1 cellular context compared by ENCODE assay signal in the genomic region with DNA sequence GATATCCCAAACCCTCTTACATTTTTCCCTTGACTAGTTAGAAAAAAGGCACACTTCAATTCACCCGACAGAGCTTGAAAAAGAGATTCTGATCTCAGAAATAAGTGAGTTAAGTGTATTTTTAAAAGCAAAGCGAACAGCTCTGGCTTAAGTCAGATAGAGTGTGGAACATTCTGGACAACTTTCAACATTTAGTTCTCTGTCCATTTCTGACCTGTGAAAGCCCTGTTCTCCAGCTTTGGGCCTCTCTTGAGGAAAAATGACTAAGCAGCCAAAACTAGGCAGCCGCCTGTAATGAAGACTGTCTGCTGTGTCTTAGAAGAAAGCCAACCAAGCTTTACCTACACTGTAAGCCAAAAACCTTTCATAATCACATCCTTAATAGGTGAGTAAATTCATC.
TF ChIP-seq lines count a peak whose summit lies in the region.

No MANE protein-coding gene starts in this region.

TF ChIP-seq in HEK293T, 16 proteins besides CTCF, POLR2A, EP300 and RAD21 (continued from another document):
- TF ChIP-seq PKNOX1 (IDR thresholded peaks at IDR 0.05), result no peak
